1 cellular context compared by ENCODE assay signal in the genomic region with DNA sequence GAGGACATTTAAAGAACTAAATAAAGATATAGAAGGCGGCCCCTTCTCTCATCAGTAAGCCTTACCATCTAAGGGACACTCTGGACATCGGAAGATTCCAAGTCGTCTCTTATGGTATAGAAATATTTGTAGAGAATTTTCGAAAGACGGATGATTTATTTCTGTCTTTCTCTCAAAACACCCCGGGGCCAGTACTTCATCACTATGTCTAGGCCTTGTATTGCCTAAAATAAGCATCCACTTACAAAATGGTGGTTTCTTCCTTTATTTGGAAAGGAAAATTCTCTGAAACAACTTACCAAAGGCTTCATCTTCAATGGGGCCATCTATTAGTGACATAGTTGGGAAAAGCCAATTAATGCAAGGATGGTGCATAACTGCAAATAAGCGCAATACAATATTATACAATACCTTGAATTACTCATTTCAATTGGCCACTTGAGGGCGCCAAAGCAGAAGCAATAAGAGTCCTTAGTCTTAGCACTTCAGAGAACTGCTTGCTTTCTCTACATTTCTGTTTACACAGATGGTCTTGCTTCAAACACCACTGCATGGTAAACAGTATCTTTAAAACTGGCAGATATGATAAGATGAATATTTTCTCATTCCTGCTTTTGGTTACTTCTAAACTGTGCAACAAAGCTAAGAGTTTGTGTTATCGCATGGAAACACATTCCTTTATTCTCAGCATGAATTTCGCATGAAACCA.
A peak's percentile ranks its signal among the peaks of the same experiment; 100 is the strongest.
TF ChIP-seq lines count a peak whose summit lies in the region.

No MANE protein-coding gene starts in this region.

TF ChIP-seq in K562, 482 proteins besides CTCF, POLR2A, EP300 and RAD21 (continued from another document):
- TF ChIP-seq, protein P1, sequence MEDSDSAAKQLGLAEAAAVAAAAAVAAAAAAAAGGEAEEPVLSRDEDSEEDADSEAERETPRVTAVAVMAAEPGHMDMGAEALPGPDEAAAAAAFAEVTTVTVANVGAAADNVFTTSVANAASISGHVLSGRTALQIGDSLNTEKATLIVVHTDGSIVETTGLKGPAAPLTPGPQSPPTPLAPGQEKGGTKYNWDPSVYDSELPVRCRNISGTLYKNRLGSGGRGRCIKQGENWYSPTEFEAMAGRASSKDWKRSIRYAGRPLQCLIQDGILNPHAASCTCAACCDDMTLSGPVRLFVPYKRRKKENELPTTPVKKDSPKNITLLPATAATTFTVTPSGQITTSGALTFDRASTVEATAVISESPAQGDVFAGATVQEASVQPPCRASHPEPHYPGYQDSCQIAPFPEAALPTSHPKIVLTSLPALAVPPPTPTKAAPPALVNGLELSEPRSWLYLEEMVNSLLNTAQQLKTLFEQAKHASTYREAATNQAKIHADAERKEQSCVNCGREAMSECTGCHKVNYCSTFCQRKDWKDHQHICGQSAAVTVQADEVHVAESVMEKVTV (CRISPR knock-in tag; IDR thresholded peaks at IDR 0.05), result peak; percentile 80
- TF ChIP-seq, protein P2, sequence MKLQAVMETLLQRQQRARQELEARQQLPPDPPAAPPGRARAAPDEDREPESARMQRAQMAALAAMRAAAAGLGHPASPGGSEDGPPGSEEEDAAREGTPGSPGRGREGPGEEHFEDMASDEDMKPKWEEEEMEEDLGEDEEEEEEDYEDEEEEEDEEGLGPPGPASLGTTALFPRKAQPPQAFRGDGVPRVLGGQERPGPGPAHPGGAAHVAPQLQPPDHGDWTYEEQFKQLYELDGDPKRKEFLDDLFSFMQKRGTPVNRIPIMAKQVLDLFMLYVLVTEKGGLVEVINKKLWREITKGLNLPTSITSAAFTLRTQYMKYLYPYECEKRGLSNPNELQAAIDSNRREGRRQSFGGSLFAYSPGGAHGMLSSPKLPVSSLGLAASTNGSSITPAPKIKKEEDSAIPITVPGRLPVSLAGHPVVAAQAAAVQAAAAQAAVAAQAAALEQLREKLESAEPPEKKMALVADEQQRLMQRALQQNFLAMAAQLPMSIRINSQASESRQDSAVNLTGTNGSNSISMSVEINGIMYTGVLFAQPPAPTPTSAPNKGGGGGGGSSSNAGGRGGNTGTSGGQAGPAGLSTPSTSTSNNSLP (IDR thresholded peaks at IDR 0.05; ENCODE audit: borderline replicate concordance, low read depth, low read length), result peak; percentile 94; the same call in 1 of the 2 replicates
- peak; percentile 61; the same call in 1 of the 2 replicates for TF ChIP-seq ARID1B (IDR thresholded peaks at IDR 0.05)
- TF ChIP-seq FOXJ2 (tag; IDR thresholded peaks at IDR 0.05), result no peak
- TF ChIP-seq SOX6 (IDR thresholded peaks at IDR 0.05), result 0 out of 2 replicates have a peak, but pooled peaks have one; percentile 36
- TF ChIP-seq TEAD4 (IDR thresholded peaks at IDR 0.05; ENCODE audit: low read length), result peak; percentile 41; the same call in 1 of the 2 replicates
- TF ChIP-seq TEAD4 (CRISPR knock-in tag; IDR thresholded peaks at IDR 0.05; ENCODE audit: borderline replicate concordance), result no peak
- peak; percentile 75 to 89; a peak in 3 of 4 replicates for TF ChIP-seq FOXA3 (CRISPR knock-in tag; conservative IDR thresholded peaks at IDR 0.05 in 1 of 2, IDR thresholded peaks at IDR 0.05 in 1 of 2)
- TF ChIP-seq TCF3 (CRISPR knock-in tag; IDR thresholded peaks at IDR 0.05), result peak; percentile 41
- 0 out of 2 replicates have a peak, but pooled peaks have one; percentile 43 for TF ChIP-seq RFX5 (IDR thresholded peaks at IDR 0.05; ENCODE audit: low read depth, low read length)
- TF ChIP-seq, protein P3, sequence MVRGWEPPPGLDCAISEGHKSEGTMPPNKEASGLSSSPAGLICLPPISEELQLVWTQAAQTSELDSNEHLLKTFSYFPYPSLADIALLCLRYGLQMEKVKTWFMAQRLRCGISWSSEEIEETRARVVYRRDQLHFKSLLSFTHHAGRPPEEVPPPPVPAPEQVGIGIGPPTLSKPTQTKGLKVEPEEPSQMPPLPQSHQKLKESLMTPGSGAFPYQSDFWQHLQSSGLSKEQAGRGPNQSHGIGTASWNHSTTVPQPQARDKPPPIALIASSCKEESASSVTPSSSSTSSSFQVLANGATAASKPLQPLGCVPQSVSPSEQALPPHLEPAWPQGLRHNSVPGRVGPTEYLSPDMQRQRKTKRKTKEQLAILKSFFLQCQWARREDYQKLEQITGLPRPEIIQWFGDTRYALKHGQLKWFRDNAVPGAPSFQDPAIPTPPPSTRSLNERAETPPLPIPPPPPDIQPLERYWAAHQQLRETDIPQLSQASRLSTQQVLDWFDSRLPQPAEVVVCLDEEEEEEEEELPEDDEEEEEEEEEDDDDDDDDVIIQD (CRISPR knock-in tag; IDR thresholded peaks at IDR 0.05), result no peak
- TF ChIP-seq CBFA2T3 (IDR thresholded peaks at IDR 0.05), result peak; percentile 37; the same call in 1 of the 2 replicates
- peak; percentile 72 for TF ChIP-seq ZNF324 (CRISPR knock-in tag; IDR thresholded peaks at IDR 0.05)
- TF ChIP-seq RB1 (IDR thresholded peaks at IDR 0.05; ENCODE audit: low read depth), result no peak
- TF ChIP-seq MTA2 (IDR thresholded peaks at IDR 0.05; ENCODE audit: low read depth), result 0 out of 2 replicates have a peak, but pooled peaks have one; percentile 38
- 0 out of 4 replicates have a peak, but pooled peaks of 1 of the 2 experiments have one; percentile 17 for TF ChIP-seq FOXK2 (conservative IDR thresholded peaks at IDR 0.05 in 1 of 2, IDR thresholded peaks at IDR 0.05 in 1 of 2; ENCODE audit: low read depth in 2 of 2)
- TF ChIP-seq, protein P4, sequence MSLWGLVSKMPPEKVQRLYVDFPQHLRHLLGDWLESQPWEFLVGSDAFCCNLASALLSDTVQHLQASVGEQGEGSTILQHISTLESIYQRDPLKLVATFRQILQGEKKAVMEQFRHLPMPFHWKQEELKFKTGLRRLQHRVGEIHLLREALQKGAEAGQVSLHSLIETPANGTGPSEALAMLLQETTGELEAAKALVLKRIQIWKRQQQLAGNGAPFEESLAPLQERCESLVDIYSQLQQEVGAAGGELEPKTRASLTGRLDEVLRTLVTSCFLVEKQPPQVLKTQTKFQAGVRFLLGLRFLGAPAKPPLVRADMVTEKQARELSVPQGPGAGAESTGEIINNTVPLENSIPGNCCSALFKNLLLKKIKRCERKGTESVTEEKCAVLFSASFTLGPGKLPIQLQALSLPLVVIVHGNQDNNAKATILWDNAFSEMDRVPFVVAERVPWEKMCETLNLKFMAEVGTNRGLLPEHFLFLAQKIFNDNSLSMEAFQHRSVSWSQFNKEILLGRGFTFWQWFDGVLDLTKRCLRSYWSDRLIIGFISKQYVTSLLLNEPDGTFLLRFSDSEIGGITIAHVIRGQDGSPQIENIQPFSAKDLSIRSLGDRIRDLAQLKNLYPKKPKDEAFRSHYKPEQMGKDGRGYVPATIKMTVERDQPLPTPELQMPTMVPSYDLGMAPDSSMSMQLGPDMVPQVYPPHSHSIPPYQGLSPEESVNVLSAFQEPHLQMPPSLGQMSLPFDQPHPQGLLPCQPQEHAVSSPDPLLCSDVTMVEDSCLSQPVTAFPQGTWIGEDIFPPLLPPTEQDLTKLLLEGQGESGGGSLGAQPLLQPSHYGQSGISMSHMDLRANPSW (CRISPR knock-in tag; IDR thresholded peaks at IDR 0.05), result no peak
